In genomic region chr10:60679388-60679987, GRCh38 we compare ENCODE assay signal across 18 cellular contexts.
DNase-seq lines count a peak whose midpoint lies in the region; ATAC-seq, FAIRE-seq and TF ChIP-seq lines count a peak whose summit lies in the region.
"Had no signal": no experiment of that assay in that cellular context is flagged by ENCODE, and none has a peak within 500 bp of the region (broad histone marks: within the 10 kb centered on the region; RNA-seq: fewer than 3 reads in every experiment).

No MANE protein-coding gene starts in this region.

- TF ChIP-seq RAD21 in SK-N-SH (IDR thresholded peaks at IDR 0.05; ENCODE audit: low read length) (no peak), K562 (CRISPR knock-in tag; conservative IDR thresholded peaks at IDR 0.05 in 1 of 2, IDR thresholded peaks at IDR 0.05 in 1 of 2) (no peak)

- H3K4me3 ChIP-seq in SK-N-SH (ENCODE audit: low read depth in 2 of 2, low read length in 1 of 2): no peak overlapping the region
- H3K4me3 ChIP-seq in K562: no peak overlapping the region
- H3K4me3 ChIP-seq in lung: no peak overlapping the region
- H3K4me3 ChIP-seq in smooth muscle cell: no peak overlapping the region
- H3K4me3 ChIP-seq: A549, GM12878, HAP-1, PC-9 had no signal

- H3K36me3 ChIP-seq in SK-N-SH (replicated peaks in 1 of 2; ENCODE audit: control insufficient read depth in 1 of 2, insufficient read depth in 2 of 2, low read length in 1 of 2) (no peaks in the 10 kb centered on the region), K562 (ENCODE audit: control insufficient read depth, insufficient read depth, low read length) (no peaks in the 10 kb centered on the region), lung (ENCODE audit: control insufficient read depth in 2 of 2, insufficient read depth in 2 of 2, low read length in 2 of 2) (no peaks in the 10 kb centered on the region), smooth muscle cell (ENCODE audit: low read depth) (no peaks in the 10 kb centered on the region)
- H3K36me3 ChIP-seq: BE2C, HAP-1 had no signal

- CTCF ChIA-PET in SK-N-SH (lab: Yijun Ruan, JAX): interaction anchor here (0.6 kb wide), 2 partner anchors 27 to 238 kb away, joined by 3 read pairs; no protein-coding TSS in a partner anchor
- CTCF ChIA-PET in K562 (lab: Yijun Ruan, JAX; ENCODE audit: low intra/inter-chr PET ratio): no interaction called here

- H3K79me2 ChIP-seq in SK-N-SH (ENCODE audit: insufficient read depth) (no peaks in the 10 kb centered on the region), K562 (ENCODE audit: control insufficient read depth, insufficient read depth, low read length) (no peaks in the 10 kb centered on the region), smooth muscle cell (ENCODE audit: low read depth) (peaks cover 3% of the 10 kb centered on the region)

- H3K9me3 ChIP-seq in SK-N-SH (0 out of 2 replicates have a peak, but pooled peaks cover 6% of the 10 kb centered on the region), K562 (replicated peaks; ENCODE audit: control insufficient read depth, insufficient read depth, low read depth, low read length) (no peaks in the 10 kb centered on the region), lung (ENCODE audit: control insufficient read depth in 2 of 2, insufficient read depth in 1 of 2, low read length in 1 of 2) (peaks cover 0 to 3% of the 10 kb centered on the region in 2 donors), smooth muscle cell (replicated peaks; ENCODE audit: low read depth) (no peaks in the 10 kb centered on the region)
- H3K9me3 ChIP-seq: A549, BE2C had no signal

- H3K4me2 ChIP-seq in SK-N-SH (no peak overlapping the region), K562 (ENCODE audit: insufficient read depth, low read length) (no peak overlapping the region), smooth muscle cell (no peak overlapping the region)
- H3K4me2 ChIP-seq: A549, KMS-11, PC-9 had no signal

- H3K4me1 Mint-ChIP-seq in stimulated activated effector memory CD8-positive, alpha-beta T cell treated with anti-CD3 and anti-CD28 coated beads, Interleukin-12 subunit alpha, Interleukin-12 subunit beta, amount 100 ng/mL, for 72 hours: peaks cover 5% of the 10 kb centered on the region

- POLR2A ChIA-PET in SK-N-SH (lab: Yijun Ruan, JAX) (no interaction called here), K562 (lab: Yijun Ruan, JAX) (interaction anchor here (0.5 kb wide), 1 partner anchor 66 kb away, joined by 3 read pairs; no protein-coding TSS in a partner anchor)

- H3K9ac ChIP-seq in SK-N-SH: no peak overlapping the region
- no peak overlapping the region for H3K9ac ChIP-seq in K562 (ENCODE audit: insufficient read depth in 1 of 2, low read depth in 2 of 2, low read length in 2 of 2)
- no peak overlapping the region for H3K9ac ChIP-seq in smooth muscle cell (ENCODE audit: low read depth)
- H3K9ac ChIP-seq: KMS-11 had no signal

- H3F3A ChIP-seq in SK-N-SH (replicated peaks; ENCODE audit: insufficient read depth) (peaks cover 3% of the 10 kb centered on the region), smooth muscle cell (ENCODE audit: low read depth) (no peaks in the 10 kb centered on the region)

- TF ChIP-seq CTCF in SK-N-SH (IDR thresholded peaks at IDR 0.05) (no peak), K562 (IDR thresholded peaks at IDR 0.05 in 2 of 3, conservative IDR thresholded peaks at IDR 0.05 in 1 of 3; ENCODE audit: insufficient read depth in 2 of 3, low read depth in 1 of 3, low read length in 3 of 3) (no peak), lung (IDR thresholded peaks at IDR 0.05; ENCODE audit: control extremely low read depth, extremely low read depth) (no peak), smooth muscle cell (IDR thresholded peaks at IDR 0.05; ENCODE audit: borderline replicate concordance, insufficient read depth, poor library complexity, severe bottlenecking) (no peak)

- no peaks in the 10 kb centered on the region for H3K9me1 ChIP-seq in K562 (ENCODE audit: control insufficient read depth, insufficient read depth, low read length)

- ATAC-seq in SK-N-SH treated with all-trans-retinoic acid at 6 μM for 48 hours: no peak
- no peak; the same call in 2 of the 3 replicates for ATAC-seq in K562
- peak; percentile 41 for ATAC-seq in lung (ENCODE audit: insufficient read depth, low FRiP score)
- no peak for ATAC-seq in stimulated activated effector memory CD8-positive, alpha-beta T cell treated with anti-CD3 and anti-CD28 coated beads, Interleukin-12 subunit alpha, Interleukin-12 subunit beta, amount 100 ng/mL, for 72 hours
- ATAC-seq: A549, GM12878, T-cell had no signal

- no peak overlapping the region for H3K4me3 Mint-ChIP-seq in stimulated activated effector memory CD8-positive, alpha-beta T cell treated with anti-CD3 and anti-CD28 coated beads, Interleukin-12 subunit alpha, Interleukin-12 subunit beta, amount 100 ng/mL, for 72 hours
- H3K4me3 Mint-ChIP-seq: T-cell had no signal

- no TSS peak for BruUV-seq in K562 (replicated peaks; lab: Mats Ljungman, UMichigan)

- H3K9me3 Mint-ChIP-seq in stimulated activated effector memory CD8-positive, alpha-beta T cell treated with anti-CD3 and anti-CD28 coated beads, Interleukin-12 subunit alpha, Interleukin-12 subunit beta, amount 100 ng/mL, for 72 hours: peaks cover 2% of the 10 kb centered on the region
- H3K9me3 Mint-ChIP-seq: T-cell had no signal

- no peaks in the 10 kb centered on the region for H3K9me2 ChIP-seq in SK-N-SH

- no peak for TF ChIP-seq POLR2A in K562 (conservative IDR thresholded peaks at IDR 0.05)

- H3K27ac ChIP-seq in SK-N-SH (ENCODE audit: low read depth in 2 of 2, low read length in 1 of 2) (no peak overlapping the region), K562 (ENCODE audit: extremely low read depth, low read depth, low read length) (no peak overlapping the region), lung (ENCODE audit: low read depth in 1 of 2, low read length in 1 of 2) (no peak overlapping the region), smooth muscle cell (ENCODE audit: low read depth) (no peak overlapping the region)
- H3K27ac ChIP-seq: A549, KMS-11, PC-9 had no signal

- intact Hi-C loops in K562 (cut with micrococcal nuclease): no loop called here

- no peak for DNase-seq in SK-N-SH
- DNase-seq in K562 (ENCODE audit: extremely low read depth in 1 of 4, low spot score in 3 of 4): no peak
- DNase-seq in lung (ENCODE audit: low spot score): peak; percentile 75
- no peak for DNase-seq in stimulated activated effector memory CD8-positive, alpha-beta T cell treated with anti-CD3 and anti-CD28 coated beads, Interleukin-12 subunit alpha, Interleukin-12 subunit beta, amount 100 ng/mL, for 72 hours (ENCODE audit: low spot score in 2 of 2)
- DNase-seq in NCI-H1048 (lab: John Stamatoyannopoulos, UW): no peak
- DNase-seq in smooth muscle cell (lab: John Stamatoyannopoulos, UW; ENCODE audit: unreplicated experiment): no peak
- DNase-seq: BE2C, NCI-H1694, NCI-H2081 treated with DMSO at 0.1 percent for 48 hours, NCI-H69, PC-9, SIG-M5, T-cell had no signal

- in situ Hi-C loops in K562 (cut with MboI): no loop called here

- H3K27me3 ChIP-seq in SK-N-SH (ENCODE audit: insufficient read depth): no peaks in the 10 kb centered on the region
- peaks cover 2 to 4% of the 10 kb centered on the region in 2 experiments; a peak in 2 of 5 replicates for H3K27me3 ChIP-seq in K562 (ENCODE audit: control insufficient read depth in 2 of 2, insufficient read depth in 2 of 2, low read length in 2 of 2)
- no peaks in the 10 kb centered on the region for H3K27me3 ChIP-seq in lung (ENCODE audit: control insufficient read depth, insufficient read depth)
- no peaks in the 10 kb centered on the region for H3K27me3 ChIP-seq in smooth muscle cell (ENCODE audit: low read depth)
- H3K27me3 ChIP-seq: BE2C had no signal

- H3K4me1 ChIP-seq in SK-N-SH (ENCODE audit: control insufficient read depth in 1 of 2, insufficient read depth in 2 of 2, low read depth in 1 of 2, low read length in 1 of 2) (peaks cover 0 to 5% of the 10 kb centered on the region in 2 experiments; a peak in 1 of 4 replicates), K562 (replicated peaks in 1 of 2; ENCODE audit: control insufficient read depth in 2 of 2, insufficient read depth in 2 of 2, low read length in 2 of 2) (peaks cover 0 to 3% of the 10 kb centered on the region in 2 experiments; a peak in 1 of 5 replicates), lung (ENCODE audit: control insufficient read depth in 2 of 2, insufficient read depth in 2 of 2, low read length in 2 of 2) (no peaks in the 10 kb centered on the region), smooth muscle cell (ENCODE audit: low read depth) (peaks cover 18% of the 10 kb centered on the region)
- H3K4me1 ChIP-seq: A549, BE2C, HAP-1 had no signal

- no peak overlapping the region for H2AFZ ChIP-seq in SK-N-SH (ENCODE audit: low read depth)
- no peak overlapping the region for H2AFZ ChIP-seq in K562 (ENCODE audit: low read depth, low read length)
- H2AFZ ChIP-seq in smooth muscle cell (ENCODE audit: low read depth): no peak overlapping the region
- H2AFZ ChIP-seq: PC-9 had no signal

- no peak overlapping the region for H3K27ac Mint-ChIP-seq in stimulated activated effector memory CD8-positive, alpha-beta T cell treated with anti-CD3 and anti-CD28 coated beads, Interleukin-12 subunit alpha, Interleukin-12 subunit beta, amount 100 ng/mL, for 72 hours
- H3K27ac Mint-ChIP-seq: T-cell had no signal

- H3K36me3 Mint-ChIP-seq in stimulated activated effector memory CD8-positive, alpha-beta T cell treated with anti-CD3 and anti-CD28 coated beads, Interleukin-12 subunit alpha, Interleukin-12 subunit beta, amount 100 ng/mL, for 72 hours: no peaks in the 10 kb centered on the region

- no peak for TF ChIP-seq EP300 in SK-N-SH (IDR thresholded peaks at IDR 0.05; ENCODE audit: borderline replicate concordance in 1 of 2, low read depth in 1 of 2, low read length in 1 of 2)
- no peak for TF ChIP-seq EP300 in K562 (IDR thresholded peaks at IDR 0.05; ENCODE audit: low read length)

- WGBS in SK-N-SH (ENCODE audit: low lambda C conversion rate): 79% methylated on average over 10 of the region's 10 CpGs
- 5% methylated on average over 10 of the region's 10 CpGs for WGBS in K562 (ENCODE audit: insufficient coverage, low coverage, missing lambda C conversion rate)
- 68 to 77% methylated on average over 10 of the region's 10 CpGs for WGBS in lung, 2 donors
- WGBS in smooth muscle cell (ENCODE audit: low lambda C conversion rate): 93% methylated on average over 10 of the region's 10 CpGs

- no peak for FAIRE-seq in K562 (lab: Jason Lieb, UNC)
- FAIRE-seq: A549, GM12878 had no signal

- H4K20me1 ChIP-seq in SK-N-SH (ENCODE audit: insufficient read depth): no peaks in the 10 kb centered on the region
- no peaks in the 10 kb centered on the region for H4K20me1 ChIP-seq in K562 (replicated peaks; ENCODE audit: control insufficient read depth, insufficient read depth, low read length)
- H4K20me1 ChIP-seq in smooth muscle cell (ENCODE audit: low read depth): no peaks in the 10 kb centered on the region

TF ChIP-seq in SK-N-SH, 30 proteins besides CTCF, POLR2A, EP300 and RAD21 (continues in another document):
- TF ChIP-seq RCOR1 (IDR thresholded peaks at IDR 0.05; ENCODE audit: low read length): no peak

TF ChIP-seq in K562, 482 proteins besides CTCF, POLR2A, EP300 and RAD21:
- TF ChIP-seq SMARCB1 (IDR thresholded peaks at IDR 0.05; ENCODE audit: insufficient read length, low read depth): no peak
- TF ChIP-seq NFIC (IDR thresholded peaks at IDR 0.05): peak; percentile 78

Comparison
In these comparisons a context has a peak if more than half of its experiments do, and no peak if none do; other contexts are left out.
1. Of the 27 proteins assayed by ChIP-seq in both K562 and SK-N-SH: peak only in K562: NFIC; only in SK-N-SH: REST; in both: none; in neither: 25.